ENCODE assay signal across 1 cellular context in genomic region chr2:102304711-102305591, GRCh38.
TF ChIP-seq lines count a peak whose summit lies in the region.

No MANE protein-coding gene starts in this region.

TF ChIP-seq in SK-N-SH treated with all-trans-retinoic acid at 6 μM for 48 hours, 23 proteins besides CTCF, POLR2A, EP300 and RAD21 (continued from another document):
- TF ChIP-seq, protein P1, sequence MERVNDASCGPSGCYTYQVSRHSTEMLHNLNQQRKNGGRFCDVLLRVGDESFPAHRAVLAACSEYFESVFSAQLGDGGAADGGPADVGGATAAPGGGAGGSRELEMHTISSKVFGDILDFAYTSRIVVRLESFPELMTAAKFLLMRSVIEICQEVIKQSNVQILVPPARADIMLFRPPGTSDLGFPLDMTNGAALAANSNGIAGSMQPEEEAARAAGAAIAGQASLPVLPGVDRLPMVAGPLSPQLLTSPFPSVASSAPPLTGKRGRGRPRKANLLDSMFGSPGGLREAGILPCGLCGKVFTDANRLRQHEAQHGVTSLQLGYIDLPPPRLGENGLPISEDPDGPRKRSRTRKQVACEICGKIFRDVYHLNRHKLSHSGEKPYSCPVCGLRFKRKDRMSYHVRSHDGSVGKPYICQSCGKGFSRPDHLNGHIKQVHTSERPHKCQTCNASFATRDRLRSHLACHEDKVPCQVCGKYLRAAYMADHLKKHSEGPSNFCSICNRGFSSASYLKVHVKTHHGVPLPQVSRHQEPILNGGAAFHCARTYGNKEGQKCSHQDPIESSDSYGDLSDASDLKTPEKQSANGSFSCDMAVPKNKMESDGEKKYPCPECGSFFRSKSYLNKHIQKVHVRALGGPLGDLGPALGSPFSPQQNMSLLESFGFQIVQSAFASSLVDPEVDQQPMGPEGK (CRISPR knock-in tag; IDR thresholded peaks at IDR 0.05; ENCODE audit: borderline replicate concordance): no peak
- TF ChIP-seq ZC3H10 (CRISPR knock-in tag; IDR thresholded peaks at IDR 0.05): no peak
- TF ChIP-seq ZNF565 (CRISPR knock-in tag; conservative IDR thresholded peaks at IDR 0.05; ENCODE audit: low read depth): no peak
TF ChIP-seq in SK-N-SH treated with all-trans-retinoic acid at 6 μM for 48 hours: peak in this region for 0.
